15 cellular contexts compared by ENCODE assay signal in the genomic region with DNA sequence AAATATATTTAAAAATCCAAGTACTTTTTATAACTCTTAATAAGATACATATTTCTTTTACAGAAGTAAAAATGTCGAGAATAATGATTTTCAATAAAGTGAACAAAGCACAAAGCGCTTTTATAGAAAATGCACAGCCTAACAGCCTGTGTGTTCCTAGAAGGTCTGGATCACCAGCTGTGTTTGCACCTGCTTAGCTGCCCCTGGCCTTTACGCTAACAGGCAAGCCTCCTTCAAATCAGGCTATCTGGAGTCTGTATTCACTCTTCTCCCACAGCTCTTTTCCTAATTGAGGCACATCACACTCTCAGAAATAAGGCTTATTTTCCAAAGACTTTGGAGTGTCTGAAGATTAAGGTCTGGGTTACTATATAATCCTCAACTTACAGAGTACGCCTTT.
DNase-seq lines count a peak whose midpoint lies in the region; TF ChIP-seq lines count a peak whose summit lies in the region.
"Had no signal": no experiment of that assay in that cellular context is flagged by ENCODE, and none has a peak within 500 bp of the region (broad histone marks: within the 10 kb centered on the region; RNA-seq: fewer than 3 reads in every experiment).

No MANE protein-coding gene starts in this region.

- H4K20me1 ChIP-seq in neural cell (ENCODE audit: insufficient read depth), result no peaks in the 10 kb centered on the region

- H3K36me3 ChIP-seq in neural cell (ENCODE audit: insufficient read depth, low read length), result no peaks in the 10 kb centered on the region
- H3K36me3 ChIP-seq: HAP-1, MG63 had no signal

- TF ChIP-seq CTCF in neural cell (IDR thresholded peaks at IDR 0.05; ENCODE audit: poor library complexity, severe bottlenecking), result no peak

- H3K9me2 ChIP-seq in neural cell (ENCODE audit: insufficient read depth, low read length), result no peaks in the 10 kb centered on the region

- DNase-seq in DMS53 (lab: John Stamatoyannopoulos, UW) (peak; percentile 37), DMS53 treated with DMSO at 0.1 percent for 48 hours (lab: John Stamatoyannopoulos, UW; ENCODE audit: unreplicated experiment) (no peak), NCI-H2081 (lab: John Stamatoyannopoulos, UW) (peak; percentile 25 to 74), NCI-H524 treated with DMSO at 0.1 percent for 48 hours (lab: John Stamatoyannopoulos, UW) (peak; percentile 3), NCI-H1930 (lab: John Stamatoyannopoulos, UW) (no peak), RKO (ENCODE audit: low spot score) (no peak)
- DNase-seq in effector CD8-positive, alpha-beta T cell (lab: John Stamatoyannopoulos, UW), result no peak
- DNase-seq: MG63, NCI-H1694, OCI-M1, T-cell had no signal

- TF ChIP-seq EP300 in neural cell (conservative IDR thresholded peaks at IDR 0.05; ENCODE audit: poor library complexity, severe bottlenecking), result no peak

- no peaks in the 10 kb centered on the region for H3K27me3 ChIP-seq in neural cell (ENCODE audit: insufficient read depth, low read depth, low read length)
- H3K27me3 ChIP-seq: MG63 had no signal

- H3K79me2 ChIP-seq in neural cell (replicated peaks; ENCODE audit: insufficient read depth, low read length), result no peaks in the 10 kb centered on the region

- H3F3A ChIP-seq in neural cell (ENCODE audit: insufficient read depth, low read length, poor library complexity, severe bottlenecking), result no peaks in the 10 kb centered on the region

- no peak overlapping the region for H3K4me2 ChIP-seq in neural cell (ENCODE audit: low read length)

- no peak overlapping the region for H3K4me3 ChIP-seq in neural cell (ENCODE audit: low read length)
- H3K4me3 ChIP-seq: HAP-1, MG63, SK-N-MC had no signal

- no peak overlapping the region for H2AFZ ChIP-seq in neural cell (ENCODE audit: low read depth, low read length)

- no peak overlapping the region for H3K27ac ChIP-seq in neural cell (ENCODE audit: low read length)
- H3K27ac ChIP-seq: RWPE1, SK-N-MC had no signal

- no peaks in the 10 kb centered on the region for H3K9me3 ChIP-seq in neural cell (ENCODE audit: low read length)
- H3K9me3 ChIP-seq: HAP-1, MG63 had no signal

- TF ChIP-seq RAD21 in neural cell (conservative IDR thresholded peaks at IDR 0.05), result no peak

- no peak overlapping the region for H3K9ac ChIP-seq in neural cell (ENCODE audit: low read length)

TF ChIP-seq in neural cell, 6 proteins besides CTCF, POLR2A, EP300 and RAD21:
- TF ChIP-seq TAF1 (IDR thresholded peaks at IDR 0.05; ENCODE audit: low read depth) (no peak), EZH2 (IDR thresholded peaks at IDR 0.05; ENCODE audit: borderline replicate concordance, insufficient read depth, low read length, poor library complexity, severe bottlenecking) (no peak), REST (IDR thresholded peaks at IDR 0.05; ENCODE audit: borderline replicate concordance) (peak; percentile 28)

Comparison
In these comparisons a context has a peak if more than half of its experiments do, and no peak if none do; other contexts are left out.
1. DNase-seq: peak in DMS53 (single experiment), NCI-H2081 (2 of 2) and NCI-H524 treated with DMSO at 0.1 percent for 48 hours (single experiment); none in DMS53 treated with DMSO at 0.1 percent for 48 hours (single experiment), NCI-H1930 (0 of 2), RKO (single experiment) and effector CD8-positive, alpha-beta T cell (single experiment).